ENCODE assay signal across 9 cellular contexts in genomic region chr7:97011104-97011503, GRCh38. TPM values are rescaled to one million over a fixed set of nuclear protein-coding genes. Genes with fewer than 3 reads are reported as not detected.
"Had no signal": no experiment of that assay in that cellular context is flagged by ENCODE, and none has a peak within 500 bp of the region (broad histone marks: within the 10 kb centered on the region; RNA-seq: fewer than 3 reads in every experiment).

No MANE protein-coding gene starts in this region.

- H2AFZ ChIP-seq: GM23248 had no signal

- H3K4me3 Mint-ChIP-seq: H9, IgD-negative memory B cell had no signal

- H3K36me3 Mint-ChIP-seq: IgD-negative memory B cell had no signal

- H3K27ac Mint-ChIP-seq: H9, IgD-negative memory B cell had no signal

- DNase-seq: GM23248, H9, HCEC 1CT, KBM-7 had no signal

- H3K4me3 ChIP-seq: GM23248 had no signal

- H3K4me2 ChIP-seq: KMS-11 had no signal

- ATAC-seq: HepG2 had no signal

- H3K9ac ChIP-seq: GM23248, KMS-11 had no signal

- H3K27ac ChIP-seq: GM23248, HL-60, KMS-11 had no signal

RNA-seq across cellular contexts. Expression of gene DLX6, which starts 5.8 kb away (rescaled TPM):
- total RNA-seq: GM23248, H1 had no signal
- polyA plus RNA-seq: GM23248, H1, IgD-negative memory B cell had no signal

RNA-seq across cellular contexts. Expression of gene DLX5, which starts 13.5 kb away (rescaled TPM):
- total RNA-seq: GM23248, H1, HepG2 had no signal
- polyA plus RNA-seq: GM23248, H1, HepG2, IgD-negative memory B cell had no signal
